ENCODE assay signal across 1 cellular context in the genomic region with DNA sequence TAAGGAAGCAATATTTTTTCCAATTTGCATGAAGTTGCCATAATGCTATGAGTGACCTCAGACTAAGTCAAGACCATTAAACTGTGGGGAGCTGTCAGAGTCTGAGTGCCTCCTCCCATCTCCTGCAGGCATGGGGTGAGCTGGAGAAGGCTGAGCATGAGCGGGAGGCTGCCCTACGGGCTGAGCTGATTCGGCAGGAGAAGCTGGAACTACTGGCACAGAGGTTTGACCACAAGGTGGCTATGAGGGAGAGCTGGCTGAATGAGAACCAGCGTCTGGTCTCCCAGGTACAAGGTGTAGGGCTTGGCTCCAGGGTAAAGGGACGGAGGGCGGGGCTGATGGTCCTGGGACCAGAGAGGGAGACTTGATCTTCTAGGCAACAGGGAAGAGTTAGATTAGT.
TF ChIP-seq lines count a peak whose summit lies in the region.

No MANE protein-coding gene starts in this region.

TF ChIP-seq in H1, 55 proteins besides CTCF, POLR2A, EP300 and RAD21:
- TF ChIP-seq CTBP2 (IDR thresholded peaks at IDR 0.05; ENCODE audit: borderline replicate concordance, insufficient read depth, insufficient read length, low read length): no peak
- TF ChIP-seq, protein P1, sequence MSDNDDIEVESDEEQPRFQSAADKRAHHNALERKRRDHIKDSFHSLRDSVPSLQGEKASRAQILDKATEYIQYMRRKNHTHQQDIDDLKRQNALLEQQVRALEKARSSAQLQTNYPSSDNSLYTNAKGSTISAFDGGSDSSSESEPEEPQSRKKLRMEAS (IDR thresholded peaks at IDR 0.05): no peak
- TF ChIP-seq MAFK (IDR thresholded peaks at IDR 0.05; ENCODE audit: low read depth, low read length): no peak
- no peak for TF ChIP-seq SIX5 (IDR thresholded peaks at IDR 0.05; ENCODE audit: low read depth, low read length)
- TF ChIP-seq RBBP5 (IDR thresholded peaks at IDR 0.05; ENCODE audit: borderline replicate concordance, low read depth, low read length): no peak
- TF ChIP-seq KDM4A (IDR thresholded peaks at IDR 0.05; ENCODE audit: low read depth, low read length, severe bottlenecking): no peak
- TF ChIP-seq SUZ12 (IDR thresholded peaks at IDR 0.05; ENCODE audit: low read length): no peak
- no peak for TF ChIP-seq FOSL1 (IDR thresholded peaks at IDR 0.05; ENCODE audit: insufficient read depth, low read depth, low read length)
- no peak for TF ChIP-seq CEBPB (IDR thresholded peaks at IDR 0.05; ENCODE audit: low read depth, low read length)
- no peak for TF ChIP-seq TEAD4 (IDR thresholded peaks at IDR 0.05; ENCODE audit: low read depth, low read length)
- TF ChIP-seq SIRT6 (IDR thresholded peaks at IDR 0.05; ENCODE audit: low read length): no peak
- no peak for TF ChIP-seq JUN (IDR thresholded peaks at IDR 0.05; ENCODE audit: low read depth, low read length)
- TF ChIP-seq POLR2AphosphoS5 (IDR thresholded peaks at IDR 0.05; ENCODE audit: low read depth, low read length): no peak
- no peak for TF ChIP-seq TCF12 (IDR thresholded peaks at IDR 0.05; ENCODE audit: low read depth, low read length)
- TF ChIP-seq RXRA (IDR thresholded peaks at IDR 0.05; ENCODE audit: insufficient read depth, low read depth, low read length): no peak
- TF ChIP-seq BRCA1 (IDR thresholded peaks at IDR 0.05; ENCODE audit: low read depth, low read length): no peak
- TF ChIP-seq ASH2L (IDR thresholded peaks at IDR 0.05; ENCODE audit: low read length): no peak
- TF ChIP-seq SP2 (IDR thresholded peaks at IDR 0.05; ENCODE audit: low read length): no peak
TF ChIP-seq in H1: peak in this region for 0.
